Comparison of ENCODE assay signal across 23 cellular contexts in the genomic region with DNA sequence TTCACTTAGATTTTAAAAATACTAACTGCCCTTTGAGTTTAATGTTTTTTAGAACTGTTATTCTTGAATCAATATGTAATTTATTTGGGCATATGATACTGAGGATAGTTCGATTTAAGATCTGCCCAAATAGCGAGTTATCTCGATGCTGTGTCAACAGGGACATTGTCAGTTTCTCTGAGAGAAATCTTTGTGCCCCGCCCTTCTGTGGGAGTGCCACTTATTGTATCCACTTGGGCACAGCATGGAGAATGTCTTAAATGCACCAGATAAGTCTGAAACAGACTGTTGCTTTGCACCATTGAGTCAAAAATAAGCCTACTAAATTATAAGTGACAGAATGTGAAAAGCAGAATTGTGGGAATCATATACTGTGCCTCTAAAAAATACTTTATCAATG.
"Had no signal": no experiment of that assay in that cellular context is flagged by ENCODE, and none has a peak within 500 bp of the region (broad histone marks: within the 10 kb centered on the region; RNA-seq: fewer than 3 reads in every experiment).

No MANE protein-coding gene starts in this region.

- DNase-seq: effector memory CD4-positive, alpha-beta T cell; foreskin fibroblast; glutamatergic neuron; islet precursor cell; left ventricle myocardium inferior; lower lobe of right lung; naive thymus-derived CD4-positive, alpha-beta T cell; nephron progenitor cell; psoas muscle; retina; stimulated activated CD4-positive, alpha-beta T cell treated with anti-CD3 and anti-CD28 coated beads, Interleukin-2, amount 100 ng/mL, for 24 hours; stimulated activated CD4-positive, alpha-beta T cell treated with anti-CD3 and anti-CD28 coated beads, Interleukin-4, amount 100 ng/mL, for 4 hours; stimulated activated naive CD4-positive, alpha-beta T cell; stomach; substantia nigra; thyroid gland had no signal

- ATAC-seq: gastroesophageal sphincter; lower lobe of right lung; naive thymus-derived CD4-positive, alpha-beta T cell; psoas muscle; sciatic nerve had no signal

- H3K4me3 Mint-ChIP-seq: memory B cell; naive thymus-derived CD4-positive, alpha-beta T cell; nephron progenitor cell; type B pancreatic cell had no signal

- H3K27me3 ChIP-seq: esophagus muscularis mucosa, gastroesophageal sphincter, stomach, thyroid gland had no signal

- H3K9ac ChIP-seq: parathyroid adenoma had no signal

- H3K9me3 ChIP-seq: esophagus muscularis mucosa, gastroesophageal sphincter, left ventricle myocardium inferior, lower lobe of right lung, psoas muscle, stomach, thyroid gland had no signal

- H3K27ac Mint-ChIP-seq: memory B cell; naive thymus-derived CD4-positive, alpha-beta T cell; nephron progenitor cell; type B pancreatic cell had no signal

- H3K4me1 ChIP-seq: lower lobe of right lung, parathyroid adenoma, psoas muscle, stomach, thyroid gland had no signal

- H3K27me3 Mint-ChIP-seq: memory B cell; naive thymus-derived CD4-positive, alpha-beta T cell; type B pancreatic cell had no signal

- H3K27ac ChIP-seq: epithelial cell of prostate, esophagus muscularis mucosa, gastroesophageal sphincter, left ventricle myocardium inferior, lower lobe of right lung, parathyroid adenoma, psoas muscle, stomach, thyroid gland had no signal

- H3K79me2 ChIP-seq: parathyroid adenoma had no signal

- H3K4me3 ChIP-seq: esophagus muscularis mucosa, gastroesophageal sphincter, left ventricle myocardium inferior, lower lobe of right lung, psoas muscle, stomach, thyroid gland had no signal
